In genomic region chr4:125741825-125742452, GRCh38 we compare ENCODE assay signal across 9 cellular contexts.
DNase-seq lines count a peak whose midpoint lies in the region; ATAC-seq and TF ChIP-seq lines count a peak whose summit lies in the region.
"Had no signal": no experiment of that assay in that cellular context is flagged by ENCODE, and none has a peak within 500 bp of the region (broad histone marks: within the 10 kb centered on the region; RNA-seq: fewer than 3 reads in every experiment).

No MANE protein-coding gene starts in this region.

- ATAC-seq in heart right ventricle (no peak), left cardiac atrium (no peak), HG02885 (IDR thresholded peaks at IDR 0.05; ENCODE audit: poor library complexity, unreplicated experiment) (no peak)

- 81 to 84% methylated on average over 8 of the region's 8 CpGs for WGBS in heart right ventricle, 2 donors

- TF ChIP-seq POLR2A in Peyer's patch (IDR thresholded peaks at IDR 0.05) (no peak), uterus (IDR thresholded peaks at IDR 0.05) (no peak)

- intact Hi-C loops in heart right ventricle (cut with DNase I): loop anchor here in 5 of 10 donors (2.0 to 10.0 kb wide), 4 partner anchors 267 to 430 kb away; partner anchors contain the start of gene FAT4 (in 3 of the 5)
- intact Hi-C loops in left cardiac atrium (cut with DNase I): loop anchor here (2.0 to 5.0 kb wide), 2 partner anchors 425 to 427 kb away; partner anchors contain the start of gene FAT4 (in 1 of the 2)
- intact Hi-C loops in uterus (cut with DNase I; ENCODE audit: low total_unique reads): no loop called here

- TF ChIP-seq CTCF in heart right ventricle (IDR thresholded peaks at IDR 0.05): peak; percentile 35 to 67 (median 58)
- peak in 4 of 6 experiments; percentile 25 to 46 (median 35) for TF ChIP-seq CTCF in Peyer's patch (IDR thresholded peaks at IDR 0.05)
- TF ChIP-seq CTCF in fibroblast of villous mesenchyme (IDR thresholded peaks at IDR 0.05; ENCODE audit: insufficient read depth, low read depth, low read length): peak; percentile 69
- TF ChIP-seq CTCF in uterus (IDR thresholded peaks at IDR 0.05): peak in 3 of 4 experiments; percentile 26 to 46 (median 39)

- H3K9me3 ChIP-seq in heart right ventricle (peaks cover 0 to 31% (median 0%) of the 10 kb centered on the region in 11 donors), Peyer's patch (no peaks in the 10 kb centered on the region), uterus (no peaks in the 10 kb centered on the region)

- no peak overlapping the region for H3K4me3 ChIP-seq in heart right ventricle
- no peak overlapping the region for H3K4me3 ChIP-seq in Peyer's patch
- H3K4me3 ChIP-seq in fibroblast of villous mesenchyme (ENCODE audit: low read depth, low read length): no peak overlapping the region
- H3K4me3 ChIP-seq in uterus: no peak overlapping the region
- H3K4me3 ChIP-seq: skin epidermis had no signal

- no peak for DNase-seq in heart right ventricle
- no peak for DNase-seq in left cardiac atrium
- DNase-seq in Peyer's patch: no peak
- peak; percentile 39 for DNase-seq in fibroblast of villous mesenchyme (ENCODE audit: low read depth)
- no peak for DNase-seq in uterus
- no peak for DNase-seq in NCI-H2196 (lab: John Stamatoyannopoulos, UW; ENCODE audit: unreplicated experiment)
- no peak for DNase-seq in NCI-H1930 (lab: John Stamatoyannopoulos, UW)

- H3K36me3 ChIP-seq in heart right ventricle (no peaks in the 10 kb centered on the region), Peyer's patch (no peaks in the 10 kb centered on the region), uterus (no peaks in the 10 kb centered on the region)

- H3K27ac ChIP-seq in heart right ventricle: peak overlapping the region in 1 of 10 donors; percentile 84
- no peak overlapping the region for H3K27ac ChIP-seq in Peyer's patch
- H3K27ac ChIP-seq in uterus: no peak overlapping the region
- H3K27ac ChIP-seq: skin epidermis had no signal

- peaks cover 0 to 30% (median 18%) of the 10 kb centered on the region in 9 donors for H3K4me1 ChIP-seq in heart right ventricle
- H3K4me1 ChIP-seq in Peyer's patch: no peaks in the 10 kb centered on the region
- no peaks in the 10 kb centered on the region for H3K4me1 ChIP-seq in uterus

- no peaks in the 10 kb centered on the region for H3K27me3 ChIP-seq in heart right ventricle
- H3K27me3 ChIP-seq in Peyer's patch: no peaks in the 10 kb centered on the region
- H3K27me3 ChIP-seq in uterus: no peaks in the 10 kb centered on the region
